Comparison of ENCODE assay signal across 1 cellular context in the genomic region with DNA sequence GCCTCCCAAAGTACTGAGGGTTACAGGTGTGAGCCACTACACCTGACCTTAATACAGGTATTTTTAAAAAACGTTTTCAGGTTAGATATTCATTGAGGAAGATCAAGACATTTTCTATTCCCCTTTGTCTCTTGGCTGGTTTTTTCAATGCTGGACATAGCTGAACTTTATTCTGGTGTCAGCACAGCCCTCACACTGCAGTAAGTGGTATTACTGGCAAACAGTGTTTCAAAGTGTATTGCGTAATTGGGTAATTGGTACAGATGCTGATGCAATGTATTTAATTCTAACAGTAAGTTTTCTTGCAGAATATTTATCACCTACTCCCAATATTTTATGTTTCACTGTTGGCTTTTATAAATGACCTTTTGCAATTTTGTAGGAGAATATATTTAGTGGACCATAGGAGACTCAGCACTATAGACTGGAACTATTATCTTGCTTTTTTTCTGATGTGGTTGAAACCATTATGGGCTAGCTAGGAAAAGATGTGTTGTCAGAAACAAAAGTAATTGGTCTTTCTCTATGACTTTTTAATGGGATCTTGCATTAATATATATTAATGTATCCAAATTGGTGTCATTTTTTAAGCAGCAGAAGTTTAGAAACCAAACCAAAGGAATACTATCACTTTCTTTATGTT.
TF ChIP-seq lines count a peak whose summit lies in the region.

No MANE protein-coding gene starts in this region.

TF ChIP-seq in HepG2, 621 proteins besides CTCF, POLR2A, EP300 and RAD21 (continued from another document and continues in another):
- TF ChIP-seq, protein P1, sequence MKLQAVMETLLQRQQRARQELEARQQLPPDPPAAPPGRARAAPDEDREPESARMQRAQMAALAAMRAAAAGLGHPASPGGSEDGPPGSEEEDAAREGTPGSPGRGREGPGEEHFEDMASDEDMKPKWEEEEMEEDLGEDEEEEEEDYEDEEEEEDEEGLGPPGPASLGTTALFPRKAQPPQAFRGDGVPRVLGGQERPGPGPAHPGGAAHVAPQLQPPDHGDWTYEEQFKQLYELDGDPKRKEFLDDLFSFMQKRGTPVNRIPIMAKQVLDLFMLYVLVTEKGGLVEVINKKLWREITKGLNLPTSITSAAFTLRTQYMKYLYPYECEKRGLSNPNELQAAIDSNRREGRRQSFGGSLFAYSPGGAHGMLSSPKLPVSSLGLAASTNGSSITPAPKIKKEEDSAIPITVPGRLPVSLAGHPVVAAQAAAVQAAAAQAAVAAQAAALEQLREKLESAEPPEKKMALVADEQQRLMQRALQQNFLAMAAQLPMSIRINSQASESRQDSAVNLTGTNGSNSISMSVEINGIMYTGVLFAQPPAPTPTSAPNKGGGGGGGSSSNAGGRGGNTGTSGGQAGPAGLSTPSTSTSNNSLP (IDR thresholded peaks at IDR 0.05; ENCODE audit: low read depth, low read length), result peak; percentile 82
- 0 out of 2 replicates have a peak, but pooled peaks have one; percentile 57 for TF ChIP-seq HMG20B (CRISPR knock-in tag; conservative IDR thresholded peaks at IDR 0.05)
- TF ChIP-seq NR2C2 (CRISPR knock-in tag; IDR thresholded peaks at IDR 0.05; ENCODE audit: borderline replicate concordance), result peak; percentile 47; the same call in 1 of the 2 replicates
- TF ChIP-seq, protein P2, sequence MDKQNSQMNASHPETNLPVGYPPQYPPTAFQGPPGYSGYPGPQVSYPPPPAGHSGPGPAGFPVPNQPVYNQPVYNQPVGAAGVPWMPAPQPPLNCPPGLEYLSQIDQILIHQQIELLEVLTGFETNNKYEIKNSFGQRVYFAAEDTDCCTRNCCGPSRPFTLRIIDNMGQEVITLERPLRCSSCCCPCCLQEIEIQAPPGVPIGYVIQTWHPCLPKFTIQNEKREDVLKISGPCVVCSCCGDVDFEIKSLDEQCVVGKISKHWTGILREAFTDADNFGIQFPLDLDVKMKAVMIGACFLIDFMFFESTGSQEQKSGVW (CRISPR knock-in tag; IDR thresholded peaks at IDR 0.05; ENCODE audit: borderline replicate concordance), result no peak
- TF ChIP-seq, protein P3, sequence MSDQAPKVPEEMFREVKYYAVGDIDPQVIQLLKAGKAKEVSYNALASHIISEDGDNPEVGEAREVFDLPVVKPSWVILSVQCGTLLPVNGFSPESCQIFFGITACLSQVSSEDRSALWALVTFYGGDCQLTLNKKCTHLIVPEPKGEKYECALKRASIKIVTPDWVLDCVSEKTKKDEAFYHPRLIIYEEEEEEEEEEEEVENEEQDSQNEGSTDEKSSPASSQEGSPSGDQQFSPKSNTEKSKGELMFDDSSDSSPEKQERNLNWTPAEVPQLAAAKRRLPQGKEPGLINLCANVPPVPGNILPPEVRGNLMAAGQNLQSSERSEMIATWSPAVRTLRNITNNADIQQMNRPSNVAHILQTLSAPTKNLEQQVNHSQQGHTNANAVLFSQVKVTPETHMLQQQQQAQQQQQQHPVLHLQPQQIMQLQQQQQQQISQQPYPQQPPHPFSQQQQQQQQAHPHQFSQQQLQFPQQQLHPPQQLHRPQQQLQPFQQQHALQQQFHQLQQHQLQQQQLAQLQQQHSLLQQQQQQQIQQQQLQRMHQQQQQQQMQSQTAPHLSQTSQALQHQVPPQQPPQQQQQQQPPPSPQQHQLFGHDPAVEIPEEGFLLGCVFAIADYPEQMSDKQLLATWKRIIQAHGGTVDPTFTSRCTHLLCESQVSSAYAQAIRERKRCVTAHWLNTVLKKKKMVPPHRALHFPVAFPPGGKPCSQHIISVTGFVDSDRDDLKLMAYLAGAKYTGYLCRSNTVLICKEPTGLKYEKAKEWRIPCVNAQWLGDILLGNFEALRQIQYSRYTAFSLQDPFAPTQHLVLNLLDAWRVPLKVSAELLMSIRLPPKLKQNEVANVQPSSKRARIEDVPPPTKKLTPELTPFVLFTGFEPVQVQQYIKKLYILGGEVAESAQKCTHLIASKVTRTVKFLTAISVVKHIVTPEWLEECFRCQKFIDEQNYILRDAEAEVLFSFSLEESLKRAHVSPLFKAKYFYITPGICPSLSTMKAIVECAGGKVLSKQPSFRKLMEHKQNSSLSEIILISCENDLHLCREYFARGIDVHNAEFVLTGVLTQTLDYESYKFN (CRISPR knock-in tag; conservative IDR thresholded peaks at IDR 0.05), result 0 out of 2 replicates have a peak, but pooled peaks have one; percentile 15
- TF ChIP-seq ZNF737 (CRISPR knock-in tag; IDR thresholded peaks at IDR 0.05; ENCODE audit: borderline replicate concordance), result no peak
- 0 out of 2 replicates have a peak, but pooled peaks have one; percentile 39 for TF ChIP-seq ERF (CRISPR knock-in tag; IDR thresholded peaks at IDR 0.05)
- TF ChIP-seq, protein P4, sequence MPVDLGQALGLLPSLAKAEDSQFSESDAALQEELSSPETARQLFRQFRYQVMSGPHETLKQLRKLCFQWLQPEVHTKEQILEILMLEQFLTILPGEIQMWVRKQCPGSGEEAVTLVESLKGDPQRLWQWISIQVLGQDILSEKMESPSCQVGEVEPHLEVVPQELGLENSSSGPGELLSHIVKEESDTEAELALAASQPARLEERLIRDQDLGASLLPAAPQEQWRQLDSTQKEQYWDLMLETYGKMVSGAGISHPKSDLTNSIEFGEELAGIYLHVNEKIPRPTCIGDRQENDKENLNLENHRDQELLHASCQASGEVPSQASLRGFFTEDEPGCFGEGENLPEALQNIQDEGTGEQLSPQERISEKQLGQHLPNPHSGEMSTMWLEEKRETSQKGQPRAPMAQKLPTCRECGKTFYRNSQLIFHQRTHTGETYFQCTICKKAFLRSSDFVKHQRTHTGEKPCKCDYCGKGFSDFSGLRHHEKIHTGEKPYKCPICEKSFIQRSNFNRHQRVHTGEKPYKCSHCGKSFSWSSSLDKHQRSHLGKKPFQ (CRISPR knock-in tag; IDR thresholded peaks at IDR 0.05; ENCODE audit: insufficient replicate concordance), result no peak
- peak; percentile 85 for TF ChIP-seq ZNF644 (CRISPR knock-in tag; IDR thresholded peaks at IDR 0.05; ENCODE audit: low read depth)
- TF ChIP-seq SOX6 (IDR thresholded peaks at IDR 0.05), result no peak
- peak; percentile 72 for TF ChIP-seq SOX6 (CRISPR knock-in tag; IDR thresholded peaks at IDR 0.05)
- TF ChIP-seq, protein P5, sequence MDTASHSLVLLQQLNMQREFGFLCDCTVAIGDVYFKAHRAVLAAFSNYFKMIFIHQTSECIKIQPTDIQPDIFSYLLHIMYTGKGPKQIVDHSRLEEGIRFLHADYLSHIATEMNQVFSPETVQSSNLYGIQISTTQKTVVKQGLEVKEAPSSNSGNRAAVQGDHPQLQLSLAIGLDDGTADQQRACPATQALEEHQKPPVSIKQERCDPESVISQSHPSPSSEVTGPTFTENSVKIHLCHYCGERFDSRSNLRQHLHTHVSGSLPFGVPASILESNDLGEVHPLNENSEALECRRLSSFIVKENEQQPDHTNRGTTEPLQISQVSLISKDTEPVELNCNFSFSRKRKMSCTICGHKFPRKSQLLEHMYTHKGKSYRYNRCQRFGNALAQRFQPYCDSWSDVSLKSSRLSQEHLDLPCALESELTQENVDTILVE (CRISPR knock-in tag; IDR thresholded peaks at IDR 0.05), result peak; percentile 56; the same call in 1 of the 2 replicates
- TF ChIP-seq KLF11 (CRISPR knock-in tag; IDR thresholded peaks at IDR 0.05), result no peak
- TF ChIP-seq, protein P6, sequence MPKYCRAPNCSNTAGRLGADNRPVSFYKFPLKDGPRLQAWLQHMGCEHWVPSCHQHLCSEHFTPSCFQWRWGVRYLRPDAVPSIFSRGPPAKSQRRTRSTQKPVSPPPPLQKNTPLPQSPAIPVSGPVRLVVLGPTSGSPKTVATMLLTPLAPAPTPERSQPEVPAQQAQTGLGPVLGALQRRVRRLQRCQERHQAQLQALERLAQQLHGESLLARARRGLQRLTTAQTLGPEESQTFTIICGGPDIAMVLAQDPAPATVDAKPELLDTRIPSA (CRISPR knock-in tag; IDR thresholded peaks at IDR 0.05; ENCODE audit: borderline replicate concordance), result no peak
- TF ChIP-seq GATAD1 (CRISPR knock-in tag; IDR thresholded peaks at IDR 0.05), result 0 out of 2 replicates have a peak, but pooled peaks have one; percentile 21
- no peak for TF ChIP-seq ZBTB7B (CRISPR knock-in tag; IDR thresholded peaks at IDR 0.05)
- TF ChIP-seq SRF (IDR thresholded peaks at IDR 0.05; ENCODE audit: low read depth, low read length), result no peak
- no peak for TF ChIP-seq KLF6 (CRISPR knock-in tag; IDR thresholded peaks at IDR 0.05)
- TF ChIP-seq KDM5B (CRISPR knock-in tag; IDR thresholded peaks at IDR 0.05; ENCODE audit: borderline replicate concordance), result no peak
- no peak for TF ChIP-seq AGO1 (IDR thresholded peaks at IDR 0.05; ENCODE audit: low read depth, low read length, poor library complexity, severe bottlenecking)
- TF ChIP-seq, protein P7, sequence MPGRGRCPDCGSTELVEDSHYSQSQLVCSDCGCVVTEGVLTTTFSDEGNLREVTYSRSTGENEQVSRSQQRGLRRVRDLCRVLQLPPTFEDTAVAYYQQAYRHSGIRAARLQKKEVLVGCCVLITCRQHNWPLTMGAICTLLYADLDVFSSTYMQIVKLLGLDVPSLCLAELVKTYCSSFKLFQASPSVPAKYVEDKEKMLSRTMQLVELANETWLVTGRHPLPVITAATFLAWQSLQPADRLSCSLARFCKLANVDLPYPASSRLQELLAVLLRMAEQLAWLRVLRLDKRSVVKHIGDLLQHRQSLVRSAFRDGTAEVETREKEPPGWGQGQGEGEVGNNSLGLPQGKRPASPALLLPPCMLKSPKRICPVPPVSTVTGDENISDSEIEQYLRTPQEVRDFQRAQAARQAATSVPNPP (CRISPR knock-in tag; IDR thresholded peaks at IDR 0.05), result no peak
- TF ChIP-seq ZNF264 (CRISPR knock-in tag; IDR thresholded peaks at IDR 0.05), result peak; percentile 91
- TF ChIP-seq, protein P8, sequence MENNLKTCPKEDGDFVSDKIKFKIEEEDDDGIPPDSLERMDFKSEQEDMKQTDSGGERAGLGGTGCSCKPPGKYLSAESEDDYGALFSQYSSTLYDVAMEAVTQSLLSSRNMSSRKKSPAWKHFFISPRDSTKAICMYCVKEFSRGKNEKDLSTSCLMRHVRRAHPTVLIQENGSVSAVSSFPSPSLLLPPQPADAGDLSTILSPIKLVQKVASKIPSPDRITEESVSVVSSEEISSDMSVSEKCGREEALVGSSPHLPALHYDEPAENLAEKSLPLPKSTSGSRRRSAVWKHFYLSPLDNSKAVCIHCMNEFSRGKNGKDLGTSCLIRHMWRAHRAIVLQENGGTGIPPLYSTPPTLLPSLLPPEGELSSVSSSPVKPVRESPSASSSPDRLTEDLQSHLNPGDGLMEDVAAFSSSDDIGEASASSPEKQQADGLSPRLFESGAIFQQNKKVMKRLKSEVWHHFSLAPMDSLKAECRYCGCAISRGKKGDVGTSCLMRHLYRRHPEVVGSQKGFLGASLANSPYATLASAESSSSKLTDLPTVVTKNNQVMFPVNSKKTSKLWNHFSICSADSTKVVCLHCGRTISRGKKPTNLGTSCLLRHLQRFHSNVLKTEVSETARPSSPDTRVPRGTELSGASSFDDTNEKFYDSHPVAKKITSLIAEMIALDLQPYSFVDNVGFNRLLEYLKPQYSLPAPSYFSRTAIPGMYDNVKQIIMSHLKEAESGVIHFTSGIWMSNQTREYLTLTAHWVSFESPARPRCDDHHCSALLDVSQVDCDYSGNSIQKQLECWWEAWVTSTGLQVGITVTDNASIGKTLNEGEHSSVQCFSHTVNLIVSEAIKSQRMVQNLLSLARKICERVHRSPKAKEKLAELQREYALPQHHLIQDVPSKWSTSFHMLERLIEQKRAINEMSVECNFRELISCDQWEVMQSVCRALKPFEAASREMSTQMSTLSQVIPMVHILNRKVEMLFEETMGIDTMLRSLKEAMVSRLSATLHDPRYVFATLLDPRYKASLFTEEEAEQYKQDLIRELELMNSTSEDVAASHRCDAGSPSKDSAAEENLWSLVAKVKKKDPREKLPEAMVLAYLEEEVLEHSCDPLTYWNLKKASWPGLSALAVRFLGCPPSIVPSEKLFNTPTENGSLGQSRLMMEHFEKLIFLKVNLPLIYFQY (CRISPR knock-in tag; IDR thresholded peaks at IDR 0.05; ENCODE audit: borderline replicate concordance), result peak; percentile 37; the same call in 1 of the 2 replicates
- TF ChIP-seq, protein P9, sequence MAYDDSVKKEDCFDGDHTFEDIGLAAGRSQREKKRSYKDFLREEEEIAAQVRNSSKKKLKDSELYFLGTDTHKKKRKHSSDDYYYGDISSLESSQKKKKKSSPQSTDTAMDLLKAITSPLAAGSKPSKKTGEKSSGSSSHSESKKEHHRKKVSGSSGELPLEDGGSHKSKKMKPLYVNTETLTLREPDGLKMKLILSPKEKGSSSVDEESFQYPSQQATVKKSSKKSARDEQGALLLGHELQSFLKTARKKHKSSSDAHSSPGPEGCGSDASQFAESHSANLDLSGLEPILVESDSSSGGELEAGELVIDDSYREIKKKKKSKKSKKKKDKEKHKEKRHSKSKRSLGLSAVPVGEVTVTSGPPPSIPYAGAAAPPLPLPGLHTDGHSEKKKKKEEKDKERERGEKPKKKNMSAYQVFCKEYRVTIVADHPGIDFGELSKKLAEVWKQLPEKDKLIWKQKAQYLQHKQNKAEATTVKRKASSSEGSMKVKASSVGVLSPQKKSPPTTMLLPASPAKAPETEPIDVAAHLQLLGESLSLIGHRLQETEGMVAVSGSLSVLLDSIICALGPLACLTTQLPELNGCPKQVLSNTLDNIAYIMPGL (CRISPR knock-in tag; IDR thresholded peaks at IDR 0.05; ENCODE audit: borderline replicate concordance in 1 of 2, low read depth in 1 of 2), result 0 out of 4 replicates have a peak, but pooled peaks of 1 of the 2 experiments have one; percentile 15
- TF ChIP-seq TEAD3 (CRISPR knock-in tag; optimal IDR thresholded peaks at IDR 0.05; ENCODE audit: borderline replicate concordance), result peak; percentile 5
- no peak for TF ChIP-seq NFATC3 (CRISPR knock-in tag; IDR thresholded peaks at IDR 0.05)
- peak in 1 of 2 experiments; percentile 55; a peak in 1 of 4 replicates for TF ChIP-seq KLF16 (CRISPR knock-in tag; IDR thresholded peaks at IDR 0.05)
- peak; percentile 88 for TF ChIP-seq TBL1XR1 (IDR thresholded peaks at IDR 0.05; ENCODE audit: borderline replicate concordance, low read length, partially characterized antibody)
- TF ChIP-seq, protein P10, sequence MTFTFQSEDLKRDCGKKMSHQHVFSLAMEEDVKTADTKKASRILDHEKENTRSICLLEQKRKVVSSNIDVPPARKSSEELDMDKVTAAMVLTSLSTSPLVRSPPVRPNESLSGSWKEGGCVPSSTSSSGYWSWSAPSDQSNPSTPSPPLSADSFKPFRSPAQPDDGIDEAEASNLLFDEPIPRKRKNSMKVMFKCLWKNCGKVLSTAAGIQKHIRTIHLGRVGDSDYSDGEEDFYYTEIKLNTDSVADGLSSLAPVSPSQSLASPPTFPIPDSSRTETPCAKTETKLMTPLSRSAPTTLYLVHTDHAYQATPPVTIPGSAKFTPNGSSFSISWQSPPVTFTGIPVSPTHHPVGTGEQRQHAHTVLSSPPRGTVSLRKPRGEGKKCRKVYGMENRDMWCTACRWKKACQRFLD (CRISPR knock-in tag; IDR thresholded peaks at IDR 0.05; ENCODE audit: borderline replicate concordance), result no peak
- TF ChIP-seq, protein P11, sequence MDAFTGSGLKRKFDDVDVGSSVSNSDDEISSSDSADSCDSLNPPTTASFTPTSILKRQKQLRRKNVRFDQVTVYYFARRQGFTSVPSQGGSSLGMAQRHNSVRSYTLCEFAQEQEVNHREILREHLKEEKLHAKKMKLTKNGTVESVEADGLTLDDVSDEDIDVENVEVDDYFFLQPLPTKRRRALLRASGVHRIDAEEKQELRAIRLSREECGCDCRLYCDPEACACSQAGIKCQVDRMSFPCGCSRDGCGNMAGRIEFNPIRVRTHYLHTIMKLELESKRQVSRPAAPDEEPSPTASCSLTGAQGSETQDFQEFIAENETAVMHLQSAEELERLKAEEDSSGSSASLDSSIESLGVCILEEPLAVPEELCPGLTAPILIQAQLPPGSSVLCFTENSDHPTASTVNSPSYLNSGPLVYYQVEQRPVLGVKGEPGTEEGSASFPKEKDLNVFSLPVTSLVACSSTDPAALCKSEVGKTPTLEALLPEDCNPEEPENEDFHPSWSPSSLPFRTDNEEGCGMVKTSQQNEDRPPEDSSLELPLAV (CRISPR knock-in tag; conservative IDR thresholded peaks at IDR 0.05; ENCODE audit: low read depth), result no peak
- TF ChIP-seq HOXA7 (CRISPR knock-in tag; IDR thresholded peaks at IDR 0.05), result no peak
- TF ChIP-seq MAFF (IDR thresholded peaks at IDR 0.05; ENCODE audit: low read depth, low read length), result peak; percentile 40; the same call in 1 of the 2 replicates
- peak; percentile 57 for TF ChIP-seq NCOA2 (CRISPR knock-in tag; IDR thresholded peaks at IDR 0.05)
